Comparison of ENCODE assay signal across 8 cellular contexts in the genomic region with DNA sequence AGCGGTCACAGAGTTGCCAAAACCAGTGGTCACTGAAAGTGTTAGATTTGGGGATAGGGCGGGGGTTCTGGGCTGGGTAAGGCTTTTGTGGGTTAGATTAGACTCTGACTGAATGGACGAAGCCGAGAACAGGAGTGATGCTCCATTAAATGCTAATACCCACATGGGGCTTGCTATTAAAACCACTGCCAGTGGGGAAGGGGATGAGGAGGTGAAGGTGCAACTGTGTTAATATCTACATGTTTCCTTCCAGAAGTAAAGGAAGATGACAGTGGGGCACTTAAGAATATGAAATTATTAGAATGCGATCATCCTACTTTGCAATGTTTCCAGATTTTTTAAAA. TPM values are rescaled to one million over a fixed set of nuclear protein-coding genes. Genes with fewer than 3 reads are reported as not detected.
DNase-seq lines count a peak whose midpoint lies in the region; ATAC-seq, FAIRE-seq and TF ChIP-seq lines count a peak whose summit lies in the region.

No MANE protein-coding gene starts in this region.

- H3K36me3 Mint-ChIP-seq in activated CD4-positive, alpha-beta T cell treated with anti-CD3 and anti-CD28 coated beads, Interleukin-2, amount 10 ng/mL, durations not matched to agents 7 days and 5 days (ENCODE audit: low read depth) = peaks cover 75% of the 10 kb centered on the region

- peaks cover 50% of the 10 kb centered on the region for H3K9me3 Mint-ChIP-seq in activated CD4-positive, alpha-beta T cell treated with anti-CD3 and anti-CD28 coated beads, Interleukin-2, amount 10 ng/mL, durations not matched to agents 7 days and 5 days

- peak overlapping the region; percentile 85 for H3K4me3 Mint-ChIP-seq in activated CD4-positive, alpha-beta T cell treated with anti-CD3 and anti-CD28 coated beads, Interleukin-2, amount 10 ng/mL, durations not matched to agents 7 days and 5 days

- DNase-seq in activated CD4-positive, alpha-beta T cell treated with anti-CD3 and anti-CD28 coated beads, Interleukin-2, amount 10 ng/mL, durations not matched to agents 7 days and 5 days = no peak
- no peak for DNase-seq in activated CD4-positive, alpha-beta T cell treated with anti-CD3 and anti-CD28 coated beads, Interleukin-2, amount 50 U/mL, for 48 hours
- DNase-seq in adrenal gland = no peak
- DNase-seq in kidney = no peak
- DNase-seq in GM12891 (ENCODE audit: insufficient read length, low spot score) = no peak
- no peak for DNase-seq in NCI-H128 (lab: John Stamatoyannopoulos, UW; ENCODE audit: unreplicated experiment)

- peak overlapping the region; percentile 98 for H3K27ac Mint-ChIP-seq in activated CD4-positive, alpha-beta T cell treated with anti-CD3 and anti-CD28 coated beads, Interleukin-2, amount 10 ng/mL, durations not matched to agents 7 days and 5 days

- intact Hi-C loops in adrenal gland (cut with DNase I) (no loop called here), kidney (cut with DNase I) (no loop called here)

- peak overlapping the region; percentile 0 to 97 for H3K9ac ChIP-seq in kidney (ENCODE audit: low read length in 2 of 2)

- TF ChIP-seq CTCF in adrenal gland (IDR thresholded peaks at IDR 0.05) (no peak), kidney (IDR thresholded peaks at IDR 0.05; ENCODE audit: borderline replicate concordance, extremely low read depth, insufficient read depth) (no peak)

- TF ChIP-seq POLR2A in adrenal gland (IDR thresholded peaks at IDR 0.05) (no peak), GM12891 (IDR thresholded peaks at IDR 0.05; ENCODE audit: low read depth, low read length) (no peak)

- ATAC-seq in HG03432 (IDR thresholded peaks at IDR 0.05; ENCODE audit: unreplicated experiment) = peak; percentile 26

- POLR2A ChIA-PET in activated CD4-positive, alpha-beta T cell treated with anti-CD3 and anti-CD28 coated beads, Interleukin-2, amount 10 ng/mL, durations not matched to agents 7 days and 5 days (lab: Charles Lee) = no interaction called here

- H3K9me3 ChIP-seq in adrenal gland (replicated peaks in 1 of 3) = peaks cover 0 to 36% (median 11%) of the 10 kb centered on the region in 3 donors
- H3K9me3 ChIP-seq in kidney (ENCODE audit: control insufficient read depth in 1 of 2, low read length in 2 of 2) = peaks cover 20 to 28% of the 10 kb centered on the region in 2 donors

- H3K4me3 ChIP-seq in adrenal gland (peak overlapping the region; percentile 58 to 93 (median 70)), kidney (ENCODE audit: low read length in 2 of 2) (peak overlapping the region; percentile 87 to 97)

- H3K27me3 Mint-ChIP-seq in activated CD4-positive, alpha-beta T cell treated with anti-CD3 and anti-CD28 coated beads, Interleukin-2, amount 10 ng/mL, durations not matched to agents 7 days and 5 days = no peaks in the 10 kb centered on the region

- H3K27me3 ChIP-seq in adrenal gland = no peaks in the 10 kb centered on the region

- FAIRE-seq in kidney (lab: Jason Lieb, UNC) = no peak
- no peak for FAIRE-seq in GM12891 (lab: Jason Lieb, UNC)

- H3K27ac ChIP-seq in adrenal gland = peak overlapping the region; percentile 88 to 96 (median 93)
- H3K27ac ChIP-seq in kidney (ENCODE audit: low read depth in 2 of 2, low read length in 2 of 2) = peak overlapping the region; percentile 84 to 96
- H3K27ac ChIP-seq in temporal lobe (ENCODE audit: low read depth, low read length) = peak overlapping the region; percentile 94

- 16 to 19% (median 18%) methylated on average over 5 of the region's 5 CpGs for WGBS in adrenal gland, 4 donors

- peaks cover 0 to 15% of the 10 kb centered on the region in 2 donors for H3K4me1 ChIP-seq in adrenal gland (replicated peaks in 1 of 2)
- peaks cover 0 to 5% of the 10 kb centered on the region in 2 donors for H3K4me1 ChIP-seq in kidney (ENCODE audit: control insufficient read depth in 1 of 2, insufficient read depth in 1 of 2, low read depth in 1 of 2, low read length in 2 of 2)

- CTCF ChIA-PET in activated CD4-positive, alpha-beta T cell treated with anti-CD3 and anti-CD28 coated beads, Interleukin-2, amount 10 ng/mL, durations not matched to agents 7 days and 5 days (lab: Charles Lee) = interaction anchor here (0.6 kb wide), 2 partner anchors 17 to 21 kb away, joined by 3 read pairs; no protein-coding TSS in a partner anchor

- peaks cover 21% of the 10 kb centered on the region for H3K4me1 Mint-ChIP-seq in activated CD4-positive, alpha-beta T cell treated with anti-CD3 and anti-CD28 coated beads, Interleukin-2, amount 10 ng/mL, durations not matched to agents 7 days and 5 days

- H3K36me3 ChIP-seq in adrenal gland (replicated peaks in 1 of 2) (peaks cover 0 to 18% of the 10 kb centered on the region in 2 donors), kidney (ENCODE audit: control insufficient read depth in 1 of 2, insufficient read depth in 2 of 2, low read length in 2 of 2) (peaks cover 8 to 15% of the 10 kb centered on the region in 2 donors)

TF ChIP-seq in GM12891, 5 proteins besides CTCF, POLR2A, EP300 and RAD21:
- TF ChIP-seq PAX5 (IDR thresholded peaks at IDR 0.05; ENCODE audit: insufficient read depth, low read length, severe bottlenecking) = no peak
- no peak for TF ChIP-seq TAF1 (IDR thresholded peaks at IDR 0.05; ENCODE audit: low read depth, low read length)

RNA-seq across cellular contexts. Expression of a gene that starts 0.6 kb away (rescaled TPM):
- 1 to 10 TPM; 9.0 to 9.9 TPM for total RNA-seq in activated CD4-positive, alpha-beta T cell treated with anti-CD3 and anti-CD28 coated beads, Interleukin-2, amount 10 ng/mL, durations not matched to agents 7 days and 5 days
- total RNA-seq in adrenal gland (1 to 10 TPM; 2.3 to 9.4 (median 7.1) TPM), kidney (9.4 TPM), temporal lobe (20.4 TPM)
- polyA plus RNA-seq in adrenal gland (1 to 10 TPM; 3.3 to 8.2 (median 3.6) TPM), kidney (ENCODE audit: insufficient read depth, low read depth, low replicate concordance) (3.0 TPM)
- polyA plus RNA-seq in GM12891 (2012; ENCODE audit: low read depth, missing spikeins) = 4.4 TPM

RNA-seq across cellular contexts. Expression of a gene that starts 19.9 kb away (rescaled TPM):
- 10 to 100 TPM; 11.9 to 12.6 TPM for total RNA-seq in activated CD4-positive, alpha-beta T cell treated with anti-CD3 and anti-CD28 coated beads, Interleukin-2, amount 10 ng/mL, durations not matched to agents 7 days and 5 days
- 10 to 100 TPM in 4 of 8 donors, 1 to 10 TPM in 4; 2.3 to 32.1 (median 10.4) TPM for total RNA-seq in adrenal gland
- polyA plus RNA-seq in adrenal gland = 10 to 100 TPM; 20.1 to 31.5 (median 26.5) TPM
- 19.5 TPM for total RNA-seq in kidney
- polyA plus RNA-seq in kidney (ENCODE audit: insufficient read depth, low read depth, low replicate concordance) = 4.7 TPM
- 13.3 TPM for total RNA-seq in temporal lobe
- polyA plus RNA-seq in GM12891 (2012; ENCODE audit: low read depth, missing spikeins) = 3.6 TPM

RNA-seq across cellular contexts. Expression of a gene that starts 20.7 kb away (rescaled TPM):
- 10 to 100 TPM; 10.5 to 11.7 TPM for total RNA-seq in activated CD4-positive, alpha-beta T cell treated with anti-CD3 and anti-CD28 coated beads, Interleukin-2, amount 10 ng/mL, durations not matched to agents 7 days and 5 days
- total RNA-seq in adrenal gland (10 to 100 TPM in 7 of 8 donors, 1 to 10 TPM in 1; 7.5 to 30.7 (median 12.8) TPM), kidney (15.3 TPM), temporal lobe (22.1 TPM)
- polyA plus RNA-seq in adrenal gland (1 to 10 TPM; 6.3 to 8.2 (median 7.3) TPM), kidney (ENCODE audit: insufficient read depth, low read depth, low replicate concordance) (5.3 TPM)
- polyA plus RNA-seq in GM12891 (2012; ENCODE audit: low read depth, missing spikeins) = 1.9 TPM

RNA-seq across cellular contexts. Expression of a gene that starts 42.1 kb away (rescaled TPM):
- 10 to 100 TPM; 15.5 to 17.8 TPM for total RNA-seq in activated CD4-positive, alpha-beta T cell treated with anti-CD3 and anti-CD28 coated beads, Interleukin-2, amount 10 ng/mL, durations not matched to agents 7 days and 5 days
- total RNA-seq in adrenal gland (10 to 100 TPM in 5 of 8 donors, 1 to 10 TPM in 3; 4.5 to 12.8 (median 11.1) TPM), kidney (18.9 TPM), temporal lobe (14.0 TPM)
- polyA plus RNA-seq in adrenal gland (10 to 100 TPM in 2 of 3 donors, 1 to 10 TPM in 1; 8.0 to 10.9 (median 10.2) TPM), kidney (ENCODE audit: insufficient read depth, low read depth, low replicate concordance) (7.8 TPM)
- 8.2 TPM for polyA plus RNA-seq in GM12891 (2012; ENCODE audit: low read depth, missing spikeins)
